Comparison of ENCODE assay signal across 9 cellular contexts in genomic region chr11:79439430-79439892, GRCh38. TPM values are rescaled to one million over a fixed set of nuclear protein-coding genes. Genes with fewer than 3 reads are reported as not detected.
A peak's percentile ranks its signal among the peaks of the same experiment; 100 is the strongest.
DNase-seq lines count a peak whose midpoint lies in the region; ATAC-seq and TF ChIP-seq lines count a peak whose summit lies in the region.
"Had no signal": no experiment of that assay in that cellular context is flagged by ENCODE, and none has a peak within 500 bp of the region (broad histone marks: within the 10 kb centered on the region; RNA-seq: fewer than 3 reads in every experiment).

No MANE protein-coding gene starts in this region.

- H3K9ac ChIP-seq in H9 (ENCODE audit: extremely low read depth, insufficient read length, low read length): no peak overlapping the region

- H3K79me2 ChIP-seq in H9 (ENCODE audit: insufficient read depth, low read length): no peaks in the 10 kb centered on the region

- no CpG with 5 or more reads among the region's 22 CpGs for WGBS in H9 (ENCODE audit: extremely low coverage, insufficient read length, low lambda C conversion rate)
- 3% methylated on average over 22 of the region's 22 CpGs for WGBS in right cardiac atrium
- WGBS in spleen, 5 donors: 1 to 6% (median 4%) methylated on average over 17 to 22 of the region's 22 CpGs

- peak overlapping the region; percentile 72 to 92 for H3K4me3 Mint-ChIP-seq in H9
- H3K4me3 Mint-ChIP-seq in natural killer cell treated with Interleukin-12 subunit alpha and Interleukin-12 subunit beta and Interleukin-15 and Interleukin-18, amount 100 ng/mL, for 72 hours: no peak overlapping the region
- H3K4me3 Mint-ChIP-seq in activated CD4-positive, alpha-beta T cell treated with anti-CD3 and anti-CD28 coated beads, Interleukin-2, amount 10 ng/mL, durations not matched to agents 7 days and 5 days: no peak overlapping the region

- no peaks in the 10 kb centered on the region for H3K79me1 ChIP-seq in H9 (ENCODE audit: insufficient read depth, low read depth, low read length, poor library complexity, severe bottlenecking)

- H3T11ph ChIP-seq in H9 (ENCODE audit: low read length): no peak overlapping the region

- no peaks in the 10 kb centered on the region for H4K20me1 ChIP-seq in H9 (ENCODE audit: control insufficient read depth, insufficient read depth, insufficient read length)

- no peak overlapping the region for H2AFZ ChIP-seq in H9 (ENCODE audit: low read length)

- POLR2A ChIA-PET in activated CD4-positive, alpha-beta T cell treated with anti-CD3 and anti-CD28 coated beads, Interleukin-2, amount 10 ng/mL, durations not matched to agents 7 days and 5 days (lab: Charles Lee): no interaction called here

- H3K36me3 Mint-ChIP-seq in H9 (ENCODE audit: insufficient read depth in 1 of 3, low read depth in 3 of 3): peaks cover 0 to 6% (median 0%) of the 10 kb centered on the region in 3 experiments; a peak in 3 of 7 replicates
- H3K36me3 Mint-ChIP-seq in natural killer cell treated with Interleukin-12 subunit alpha and Interleukin-12 subunit beta and Interleukin-15 and Interleukin-18, amount 100 ng/mL, for 72 hours: peaks cover 7% of the 10 kb centered on the region
- no peaks in the 10 kb centered on the region for H3K36me3 Mint-ChIP-seq in activated CD4-positive, alpha-beta T cell treated with anti-CD3 and anti-CD28 coated beads, Interleukin-2, amount 10 ng/mL, durations not matched to agents 7 days and 5 days (ENCODE audit: low read depth)

- peaks cover 90% of the 10 kb centered on the region for H3K27me3 Mint-ChIP-seq in H9 (ENCODE audit: low read depth)
- H3K27me3 Mint-ChIP-seq in natural killer cell treated with Interleukin-12 subunit alpha and Interleukin-12 subunit beta and Interleukin-15 and Interleukin-18, amount 100 ng/mL, for 72 hours: peaks cover 44 to 58% of the 10 kb centered on the region in 2 donors
- peaks cover 78% of the 10 kb centered on the region for H3K27me3 Mint-ChIP-seq in activated CD4-positive, alpha-beta T cell treated with anti-CD3 and anti-CD28 coated beads, Interleukin-2, amount 10 ng/mL, durations not matched to agents 7 days and 5 days

- no peak for TF ChIP-seq CTCF in H9 (conservative IDR thresholded peaks at IDR 0.05)
- TF ChIP-seq CTCF in WI38 (IDR thresholded peaks at IDR 0.05; ENCODE audit: low read depth, low read length): no peak
- no peak for TF ChIP-seq CTCF in spleen (IDR thresholded peaks at IDR 0.05 in 8 of 11, conservative IDR thresholded peaks at IDR 0.05 in 3 of 11)

- no peak overlapping the region for H4K5ac ChIP-seq in H9 (ENCODE audit: insufficient read length, low read depth, low read length)

- H3K14ac ChIP-seq in H9 (ENCODE audit: insufficient read depth, low read length): no peak overlapping the region

- H2BK15ac ChIP-seq in H9 (ENCODE audit: low read depth, low read length): no peak overlapping the region

- no peak overlapping the region for H4K8ac ChIP-seq in H9 (replicated peaks; ENCODE audit: insufficient read length, low read depth, low read length)

- peaks cover 0 to 3% of the 10 kb centered on the region in 2 experiments; a peak in 1 of 5 replicates for H3K9me3 Mint-ChIP-seq in H9
- peaks cover 7% of the 10 kb centered on the region for H3K9me3 Mint-ChIP-seq in natural killer cell treated with Interleukin-12 subunit alpha and Interleukin-12 subunit beta and Interleukin-15 and Interleukin-18, amount 100 ng/mL, for 72 hours
- no peaks in the 10 kb centered on the region for H3K9me3 Mint-ChIP-seq in activated CD4-positive, alpha-beta T cell treated with anti-CD3 and anti-CD28 coated beads, Interleukin-2, amount 10 ng/mL, durations not matched to agents 7 days and 5 days

- H3K27ac ChIP-seq in H9 (ENCODE audit: insufficient read length, low read depth, low read length) (no peak overlapping the region), right cardiac atrium (ENCODE audit: low read length) (no peak overlapping the region), spleen (no peak overlapping the region)
- H3K27ac ChIP-seq: neutrophil had no signal

- DNase-seq in H9 (no peak), right cardiac atrium (no peak), spleen (no peak), NCI-H187 treated with DMSO at 0.1 percent for 48 hours (lab: John Stamatoyannopoulos, UW) (no peak), NCI-H2107 (lab: John Stamatoyannopoulos, UW) (no peak)
- DNase-seq in natural killer cell treated with Interleukin-12 subunit alpha and Interleukin-12 subunit beta and Interleukin-15 and Interleukin-18, amount 100 ng/mL, for 72 hours (ENCODE audit: low spot score): no peak
- DNase-seq in activated CD4-positive, alpha-beta T cell treated with anti-CD3 and anti-CD28 coated beads, Interleukin-2, amount 10 ng/mL, durations not matched to agents 7 days and 5 days: no peak

- no peak overlapping the region for H2AK5ac ChIP-seq in H9 (ENCODE audit: insufficient read length, low read length)

- H3K9me3 ChIP-seq in H9 (ENCODE audit: control insufficient read depth, low read depth, low read length): no peaks in the 10 kb centered on the region
- no peaks in the 10 kb centered on the region for H3K9me3 ChIP-seq in right cardiac atrium (ENCODE audit: control insufficient read depth, low read length)
- H3K9me3 ChIP-seq in spleen: peaks cover 0 to 5% (median 0%) of the 10 kb centered on the region in 8 donors
- H3K9me3 ChIP-seq: neutrophil had no signal

- no peak overlapping the region for H2BK120ac ChIP-seq in H9 (ENCODE audit: low read depth, low read length, poor library complexity, severe bottlenecking)

- H3K36me3 ChIP-seq in spleen: no peaks in the 10 kb centered on the region
- H3K36me3 ChIP-seq: neutrophil had no signal

- no peak overlapping the region for H3K56ac ChIP-seq in H9 (ENCODE audit: insufficient read length, low read depth, low read length)

- H3K27me3 ChIP-seq in H9 (ENCODE audit: insufficient read depth, low read length): peaks cover 40% of the 10 kb centered on the region
- no peaks in the 10 kb centered on the region for H3K27me3 ChIP-seq in right cardiac atrium (ENCODE audit: control insufficient read depth, insufficient read depth)
- peaks cover 10 to 98% (median 64%) of the 10 kb centered on the region in 7 donors for H3K27me3 ChIP-seq in spleen (replicated peaks in 1 of 7)

- H3K4me3 ChIP-seq in WI38 (ENCODE audit: low read depth, low read length): peak overlapping the region; percentile 60
- peak overlapping the region; percentile 74 for H3K4me3 ChIP-seq in right cardiac atrium (ENCODE audit: low read length)
- peak overlapping the region in 7 of 8 donors; percentile 25 to 72 (median 45) for H3K4me3 ChIP-seq in spleen

- H3K23me2 ChIP-seq in H9 (ENCODE audit: insufficient read length, low read depth, low read length, poor library complexity, severe bottlenecking): peaks cover 34% of the 10 kb centered on the region

- peak overlapping the region; percentile 74 for H3K4me2 ChIP-seq in H9 (ENCODE audit: insufficient read depth, insufficient read length, low read length)

- ATAC-seq in right cardiac atrium: no peak
- ATAC-seq in natural killer cell treated with Interleukin-12 subunit alpha and Interleukin-12 subunit beta and Interleukin-15 and Interleukin-18, amount 100 ng/mL, for 72 hours: no peak

- no peak overlapping the region for H2BK5ac ChIP-seq in H9 (ENCODE audit: insufficient read length, low read length)

- no peak overlapping the region for H3K4ac ChIP-seq in H9 (ENCODE audit: low read depth, low read length)

- no peak overlapping the region for H4K91ac ChIP-seq in H9 (ENCODE audit: insufficient read length, low read depth, low read length)

- no peak overlapping the region for H3K23ac ChIP-seq in H9 (ENCODE audit: insufficient read length, low read depth, low read length)

- CTCF ChIA-PET in activated CD4-positive, alpha-beta T cell treated with anti-CD3 and anti-CD28 coated beads, Interleukin-2, amount 10 ng/mL, durations not matched to agents 7 days and 5 days (lab: Charles Lee): no interaction called here

- H3K4me1 ChIP-seq in H9 (ENCODE audit: insufficient read depth, low read length) (peaks cover 3% of the 10 kb centered on the region; the same call in 1 of the 2 replicates), right cardiac atrium (ENCODE audit: control insufficient read depth, insufficient read depth, low read length) (peaks cover 3% of the 10 kb centered on the region), spleen (peaks cover 12 to 55% (median 45%) of the 10 kb centered on the region in 6 donors)

- intact Hi-C loops in right cardiac atrium (cut with DNase I): no loop called here
- intact Hi-C loops in spleen (cut with DNase I; ENCODE audit: low total_unique reads): no loop called here

- no peak overlapping the region for H2BK20ac ChIP-seq in H9 (ENCODE audit: low read depth, low read length, poor library complexity, severe bottlenecking)

- no peak overlapping the region for H2BK12ac ChIP-seq in H9 (ENCODE audit: insufficient read length, low read depth, low read length)

- peaks cover 32 to 36% of the 10 kb centered on the region in 2 experiments for H3K4me1 Mint-ChIP-seq in H9
- peaks cover 0 to 4% of the 10 kb centered on the region in 2 donors for H3K4me1 Mint-ChIP-seq in natural killer cell treated with Interleukin-12 subunit alpha and Interleukin-12 subunit beta and Interleukin-15 and Interleukin-18, amount 100 ng/mL, for 72 hours (ENCODE audit: low read depth in 2 of 2)
- peaks cover 8% of the 10 kb centered on the region for H3K4me1 Mint-ChIP-seq in activated CD4-positive, alpha-beta T cell treated with anti-CD3 and anti-CD28 coated beads, Interleukin-2, amount 10 ng/mL, durations not matched to agents 7 days and 5 days

- H3K18ac ChIP-seq in H9 (ENCODE audit: insufficient read length, low read depth, low read length): no peak overlapping the region

- H3K27ac Mint-ChIP-seq in H9: no peak overlapping the region
- no peak overlapping the region for H3K27ac Mint-ChIP-seq in natural killer cell treated with Interleukin-12 subunit alpha and Interleukin-12 subunit beta and Interleukin-15 and Interleukin-18, amount 100 ng/mL, for 72 hours
- H3K27ac Mint-ChIP-seq in activated CD4-positive, alpha-beta T cell treated with anti-CD3 and anti-CD28 coated beads, Interleukin-2, amount 10 ng/mL, durations not matched to agents 7 days and 5 days: no peak overlapping the region

- TF ChIP-seq POLR2A in spleen (IDR thresholded peaks at IDR 0.05): no peak

RNA-seq across cellular contexts. Expression of gene TENM4, which starts 1.4 kb away (rescaled TPM):
- total RNA-seq in H9 (2021) (4.3 and 4.6 TPM in 2 replicates), right cardiac atrium (1 to 10 TPM in 2 of 4 donors, under 1 TPM in 2; 0.26 to 2.3 (median 1.1) TPM), spleen (1 to 10 TPM in 6 of 7 donors, under 1 TPM in 1; 0.66 to 4.5 (median 1.4) TPM)
- polyA plus RNA-seq in right cardiac atrium (0.41 TPM), spleen (under 1 TPM; 0.09 to 0.20 (median 0.19) TPM)
- total RNA-seq in natural killer cell treated with Interleukin-12 subunit alpha and Interleukin-12 subunit beta and Interleukin-15 and Interleukin-18, amount 100 ng/mL, for 72 hours: not detected
- not detected for total RNA-seq in activated CD4-positive, alpha-beta T cell treated with anti-CD3 and anti-CD28 coated beads, Interleukin-2, amount 10 ng/mL, durations not matched to agents 7 days and 5 days

Comparison
In these comparisons a context has a peak if more than half of its experiments do, and no peak if none do; other contexts are left out.
1. H3K4me3 Mint-ChIP-seq: peak in H9 (2 of 2); none in natural killer cell treated with Interleukin-12 subunit alpha and Interleukin-12 subunit beta and Interleukin-15 and Interleukin-18, amount 100 ng/mL, for 72 hours (single experiment) and activated CD4-positive, alpha-beta T cell treated with anti-CD3 and anti-CD28 coated beads, Interleukin-2, amount 10 ng/mL, durations not matched to agents 7 days and 5 days (single experiment).
2. Peak in every context shown above with its lines, with median percentiles within 50 percentile points of each other: H3K4me3 ChIP-seq.